17 cellular contexts compared by ENCODE assay signal in the genomic region with DNA sequence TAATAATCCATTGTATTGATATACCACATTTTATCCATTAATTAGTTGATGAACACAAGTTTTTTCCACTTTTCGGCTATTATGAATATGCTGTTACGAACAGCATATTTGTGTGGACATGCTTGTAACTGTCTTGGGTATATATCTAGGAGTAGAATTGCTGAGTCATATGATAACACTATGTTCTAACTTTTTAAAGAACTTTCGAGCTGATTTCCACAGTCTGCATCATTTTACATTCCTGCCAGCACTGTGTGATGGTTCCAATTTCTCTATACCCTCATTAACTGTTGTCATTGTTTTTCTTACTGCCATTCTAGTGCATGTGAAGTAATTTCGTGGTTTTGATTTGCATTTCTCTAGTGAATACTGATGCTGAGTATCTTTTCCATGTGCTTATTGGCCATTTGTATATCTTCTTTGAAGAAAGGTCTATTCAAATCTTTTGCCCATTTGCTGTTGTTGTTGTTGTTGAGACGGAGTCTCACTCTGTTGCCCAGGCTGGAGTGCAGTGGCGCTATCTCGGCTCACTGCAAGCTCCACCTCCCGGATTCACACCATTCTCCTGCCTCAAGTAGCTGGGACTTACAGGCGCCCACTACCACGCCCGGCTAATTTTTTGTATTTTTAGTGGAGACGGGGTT. TPM values are rescaled to one million over a fixed set of nuclear protein-coding genes. Genes with fewer than 3 reads are reported as not detected.
DNase-seq lines count a peak whose midpoint lies in the region; ATAC-seq, FAIRE-seq and TF ChIP-seq lines count a peak whose summit lies in the region.
"Had no signal": no experiment of that assay in that cellular context is flagged by ENCODE, and none has a peak within 500 bp of the region (broad histone marks: within the 10 kb centered on the region; RNA-seq: fewer than 3 reads in every experiment).

No MANE protein-coding gene starts in this region.

- no peak for TF ChIP-seq CTCF in CD4-positive, alpha-beta T cell (IDR thresholded peaks at IDR 0.05)
- TF ChIP-seq CTCF in HEK293 (tag by site-specific recombination; IDR thresholded peaks at IDR 0.05) (no peak), K562 (IDR thresholded peaks at IDR 0.05 in 2 of 3, conservative IDR thresholded peaks at IDR 0.05 in 1 of 3; ENCODE audit: insufficient read depth in 2 of 3, low read depth in 1 of 3, low read length in 3 of 3) (no peak), dorsolateral prefrontal cortex (IDR thresholded peaks at IDR 0.05 in 54 of 56, conservative IDR thresholded peaks at IDR 0.05 in 2 of 56; ENCODE audit: low read depth in 1 of 56, partially characterized antibody in 56 of 56) (no peak)

- H3K4me1 ChIP-seq in HEK293 (ENCODE audit: control insufficient read depth, insufficient read depth, low read length) (no peaks in the 10 kb centered on the region), K562 (replicated peaks in 1 of 2; ENCODE audit: control insufficient read depth in 2 of 2, insufficient read depth in 2 of 2, low read length in 2 of 2) (peaks cover 29 to 41% of the 10 kb centered on the region in 2 experiments)
- H3K4me1 ChIP-seq: neural progenitor cell, uterus had no signal

- no peak for ATAC-seq in CD4-positive, alpha-beta T cell (ENCODE audit: poor library complexity)
- peak; percentile 58 for ATAC-seq in K562

- CTCF ChIA-PET in CD4-positive, alpha-beta T cell (lab: Charles Lee): no interaction called here
- CTCF ChIA-PET in HEK293 (lab: Yijun Ruan, JAX) (interaction anchor here (1.5 kb wide), 1 partner anchor 141 kb away, joined by 7 read pairs; no protein-coding TSS in a partner anchor), K562 (lab: Yijun Ruan, JAX; ENCODE audit: low intra/inter-chr PET ratio) (interaction anchor here (3.7 kb wide), 1 partner anchor 142 kb away, joined by 73 read pairs; no protein-coding TSS in a partner anchor)
- CTCF ChIA-PET in activated CD4-positive, alpha-beta T cell treated with anti-CD3 and anti-CD28 coated beads, Interleukin-2, amount 10 ng/mL, durations not matched to agents 7 days and 5 days (lab: Charles Lee): no interaction called here

- peak; percentile 69 for TF ChIP-seq EP300 in K562 (IDR thresholded peaks at IDR 0.05; ENCODE audit: low read length)

- H3K4me3 ChIP-seq in HEK293 (ENCODE audit: low read depth, low read length): no peak overlapping the region
- H3K4me3 ChIP-seq in K562: no peak overlapping the region
- no peak overlapping the region for H3K4me3 ChIP-seq in dorsolateral prefrontal cortex
- H3K4me3 ChIP-seq: neural progenitor cell, sigmoid colon, uterus had no signal

- BruUV-seq in K562 (replicated peaks; lab: Mats Ljungman, UMichigan): no TSS peak

- no peak for DNase-seq in CD4-positive, alpha-beta T cell
- DNase-seq in K562 (ENCODE audit: extremely low read depth in 1 of 4, low spot score in 3 of 4): no peak
- DNase-seq in islet precursor cell: peak; percentile 1
- DNase-seq in AML-193 (lab: John Stamatoyannopoulos, UW): no peak
- no peak for DNase-seq in GM19239 (ENCODE audit: insufficient read length, low spot score)
- DNase-seq in activated CD4-positive, alpha-beta T cell treated with anti-CD3 and anti-CD28 coated beads, Interleukin-2, amount 10 ng/mL, durations not matched to agents 7 days and 5 days: no peak
- DNase-seq in dorsolateral prefrontal cortex: no peak
- DNase-seq: activated gamma-delta T cell; caudate nucleus; CD4-positive, CD25-positive, alpha-beta regulatory T cell; SIG-M5; sigmoid colon; stimulated activated naive CD4-positive, alpha-beta T cell treated with Interleukin-2 at 50 U/mL for 16 hours; T1000; uterus had no signal

- no peaks in the 10 kb centered on the region for H4K20me1 ChIP-seq in K562 (replicated peaks; ENCODE audit: control insufficient read depth, insufficient read depth, low read length)

- peak overlapping the region; percentile 19 for H3K27ac Mint-ChIP-seq in CD4-positive, alpha-beta T cell
- no peak overlapping the region for H3K27ac Mint-ChIP-seq in activated CD4-positive, alpha-beta T cell treated with anti-CD3 and anti-CD28 coated beads, Interleukin-2, amount 10 ng/mL, durations not matched to agents 7 days and 5 days
- H3K27ac Mint-ChIP-seq: neural progenitor cell had no signal

- TF ChIP-seq RAD21 in K562 (CRISPR knock-in tag; conservative IDR thresholded peaks at IDR 0.05 in 1 of 2, IDR thresholded peaks at IDR 0.05 in 1 of 2): no peak

- POLR2A ChIA-PET in CD4-positive, alpha-beta T cell (lab: Charles Lee): no interaction called here
- POLR2A ChIA-PET in HEK293 (lab: Yijun Ruan, JAX): no interaction called here
- POLR2A ChIA-PET in K562 (lab: Yijun Ruan, JAX): interaction anchor here (0.6 to 1.0 kb wide), 2 partner anchors 130 to 367 kb away, joined by 3 read pairs; no protein-coding TSS in a partner anchor
- POLR2A ChIA-PET in activated CD4-positive, alpha-beta T cell treated with anti-CD3 and anti-CD28 coated beads, Interleukin-2, amount 10 ng/mL, durations not matched to agents 7 days and 5 days (lab: Charles Lee): no interaction called here

- H3K4me2 ChIP-seq in K562 (ENCODE audit: insufficient read depth, low read length): peak overlapping the region; percentile 20
- H3K4me2 ChIP-seq: neural progenitor cell had no signal

- H3K79me2 ChIP-seq in K562 (ENCODE audit: control insufficient read depth, insufficient read depth, low read length): peaks cover 3% of the 10 kb centered on the region; the same call in 2 of the 3 replicates

- 50% methylated on average over 12 of the region's 12 CpGs for WGBS in K562 (ENCODE audit: insufficient coverage, low coverage, missing lambda C conversion rate)

- H3K27ac ChIP-seq in CD4-positive, alpha-beta T cell (ENCODE audit: low read depth, low read length): no peak overlapping the region
- H3K27ac ChIP-seq in HEK293 (ENCODE audit: extremely low read depth, low read depth, low read length): no peak overlapping the region
- peak overlapping the region; percentile 36; the same call in 2 of the 3 replicates for H3K27ac ChIP-seq in K562 (ENCODE audit: extremely low read depth, low read depth, low read length)
- H3K27ac ChIP-seq in dorsolateral prefrontal cortex: peak overlapping the region in 18 of 59 donors; percentile 0 to 66 (median 27)
- H3K27ac ChIP-seq: neural progenitor cell, sigmoid colon, uterus had no signal

- H3K4me1 Mint-ChIP-seq in CD4-positive, alpha-beta T cell (ENCODE audit: low read depth): peaks cover 24% of the 10 kb centered on the region
- peaks cover 15% of the 10 kb centered on the region for H3K4me1 Mint-ChIP-seq in activated CD4-positive, alpha-beta T cell treated with anti-CD3 and anti-CD28 coated beads, Interleukin-2, amount 10 ng/mL, durations not matched to agents 7 days and 5 days
- H3K4me1 Mint-ChIP-seq: neural progenitor cell had no signal

- intact Hi-C loops in CD4-positive, alpha-beta T cell (cut with DNase I, micrococcal nuclease): no loop called here
- intact Hi-C loops in K562 (cut with micrococcal nuclease) (loop anchor here (2.0 kb wide), 2 partner anchors 47 to 257 kb away; no protein-coding TSS in a partner anchor), dorsolateral prefrontal cortex (cut with DNase I) (loop anchor here in 1 of 2 donors (2.0 to 5.0 kb wide), 3 partner anchors 91 to 429 kb away; a partner anchor contains a TSS)

- H3K9me3 ChIP-seq in CD4-positive, alpha-beta T cell (ENCODE audit: control insufficient read depth, low read length): no peaks in the 10 kb centered on the region
- no peaks in the 10 kb centered on the region for H3K9me3 ChIP-seq in HEK293 (ENCODE audit: control insufficient read depth, insufficient read depth, low read depth, low read length)
- no peaks in the 10 kb centered on the region for H3K9me3 ChIP-seq in K562 (replicated peaks; ENCODE audit: control insufficient read depth, insufficient read depth, low read depth, low read length)
- H3K9me3 ChIP-seq: sigmoid colon, uterus had no signal

- FAIRE-seq in K562 (lab: Jason Lieb, UNC) (peak; percentile 42), GM19239 (lab: Jason Lieb, UNC) (no peak)

- no peak overlapping the region for H3K9ac ChIP-seq in K562 (ENCODE audit: insufficient read depth in 1 of 2, low read depth in 2 of 2, low read length in 2 of 2)
- H3K9ac ChIP-seq: neural progenitor cell had no signal

- TF ChIP-seq POLR2A in K562 (conservative IDR thresholded peaks at IDR 0.05): 0 out of 2 replicates have a peak, but pooled peaks have one; percentile 11

- H3K27me3 Mint-ChIP-seq in CD4-positive, alpha-beta T cell: no peaks in the 10 kb centered on the region
- no peaks in the 10 kb centered on the region for H3K27me3 Mint-ChIP-seq in activated CD4-positive, alpha-beta T cell treated with anti-CD3 and anti-CD28 coated beads, Interleukin-2, amount 10 ng/mL, durations not matched to agents 7 days and 5 days
- H3K27me3 Mint-ChIP-seq: CD4-positive, CD25-positive, alpha-beta regulatory T cell had no signal

- H3K4me3 Mint-ChIP-seq in CD4-positive, alpha-beta T cell: no peak overlapping the region
- no peak overlapping the region for H3K4me3 Mint-ChIP-seq in activated CD4-positive, alpha-beta T cell treated with anti-CD3 and anti-CD28 coated beads, Interleukin-2, amount 10 ng/mL, durations not matched to agents 7 days and 5 days
- H3K4me3 Mint-ChIP-seq: CD4-positive, CD25-positive, alpha-beta regulatory T cell; neural progenitor cell had no signal

- H3K36me3 ChIP-seq in HEK293 (ENCODE audit: control insufficient read depth in 2 of 2, insufficient read depth in 1 of 2, low read length in 2 of 2) (peaks cover 0 to 10% of the 10 kb centered on the region in 2 experiments; a peak in 1 of 3 replicates), K562 (ENCODE audit: control insufficient read depth, insufficient read depth, low read length) (peaks cover 10% of the 10 kb centered on the region; the same call in 1 of the 3 replicates)
- H3K36me3 ChIP-seq: neural progenitor cell, sigmoid colon, uterus had no signal

- H3K9me3 Mint-ChIP-seq in CD4-positive, alpha-beta T cell: no peaks in the 10 kb centered on the region
- no peaks in the 10 kb centered on the region for H3K9me3 Mint-ChIP-seq in activated CD4-positive, alpha-beta T cell treated with anti-CD3 and anti-CD28 coated beads, Interleukin-2, amount 10 ng/mL, durations not matched to agents 7 days and 5 days
- H3K9me3 Mint-ChIP-seq: CD4-positive, CD25-positive, alpha-beta regulatory T cell; neural progenitor cell had no signal

- in situ Hi-C loops in K562 (cut with MboI): loop anchor here (5.0 kb wide), 1 partner anchor 269 kb away; a partner anchor contains a TSS

- no peaks in the 10 kb centered on the region for H3K9me1 ChIP-seq in K562 (ENCODE audit: control insufficient read depth, insufficient read depth, low read length)

- no peak overlapping the region for H2AFZ ChIP-seq in K562 (ENCODE audit: low read depth, low read length)
- H2AFZ ChIP-seq: neural progenitor cell had no signal

- peaks cover 19% of the 10 kb centered on the region for H3K36me3 Mint-ChIP-seq in CD4-positive, alpha-beta T cell (ENCODE audit: low read depth)
- H3K36me3 Mint-ChIP-seq in activated CD4-positive, alpha-beta T cell treated with anti-CD3 and anti-CD28 coated beads, Interleukin-2, amount 10 ng/mL, durations not matched to agents 7 days and 5 days (ENCODE audit: low read depth): peaks cover 11% of the 10 kb centered on the region

- no peaks in the 10 kb centered on the region for H3K27me3 ChIP-seq in CD4-positive, alpha-beta T cell (ENCODE audit: control insufficient read depth, insufficient read depth, low read length)
- H3K27me3 ChIP-seq in K562 (ENCODE audit: control insufficient read depth in 2 of 2, insufficient read depth in 2 of 2, low read length in 2 of 2) (no peaks in the 10 kb centered on the region), dorsolateral prefrontal cortex (no peaks in the 10 kb centered on the region)
- H3K27me3 ChIP-seq: neural progenitor cell, sigmoid colon, uterus had no signal

RNA-seq across cellular contexts. Expression of a gene that starts 7.4 kb away (rescaled TPM):
- 10 to 100 TPM; 60.1 to 63.0 TPM for total RNA-seq in CD4-positive, alpha-beta T cell
- 20.0 and 55.8 TPM in 2 replicates for total RNA-seq in K562 (2011; cell fraction: chromatin; rRNA removed; ENCODE audit: low replicate concordance)
- 76.0 and 85.1 TPM in 2 replicates for total RNA-seq in K562 (2011; cell fraction: nucleolus; rRNA removed)
- 47.9 and 52.4 TPM in 2 replicates for total RNA-seq in K562 (2011; cell fraction: nucleoplasm; rRNA removed)
- total RNA-seq in K562 (2014; rRNA removed) (41.3 and 41.5 TPM in 2 replicates), K562 (2014; rRNA removed; fragmentation: Illumina TruSeq; extraction: Trizol) (8.8 and 10.6 TPM in 2 replicates), K562 (2015; rRNA removed; fragmentation: Illumina TruSeq; extraction: Trizol) (17.8 and 18.7 TPM in 2 replicates), K562 (2021) (26.3 and 27.7 TPM in 2 replicates), dorsolateral prefrontal cortex (10 to 100 TPM in 118 of 120 experiments, 1 to 10 TPM in 2; 9.8 to 28.2 (median 16.6) TPM)
- polyA plus RNA-seq in K562 (2011; rRNA removed) (13.9 and 25.0 TPM in 2 replicates), K562 (2014; fragmentation: Illumina TruSeq; extraction: Trizol) (15.1 and 20.9 TPM in 2 replicates), K562 (2014; fragmentation: Nextera tagmentation; extraction: Ambion mirVana) (1 to 10 TPM in 1 of 2 experiments, under 1 TPM in 1; 0.75 to 3.0 TPM), K562 (2014; rRNA removed) (31.1 and 31.9 TPM in 2 replicates)
- 36.6 and 88.7 TPM in 2 replicates for polyA plus RNA-seq in K562 (2011; cell fraction: cytosol; rRNA removed)
- polyA plus RNA-seq in K562 (2011; cell fraction: nucleus; rRNA removed): 50.0 and 76.3 TPM in 2 replicates
- 24.5 and 28.6 TPM in 2 replicates for polyA plus RNA-seq in K562 (2012)
- 6.2 and 7.5 TPM in 2 replicates for polyA minus RNA-seq in K562 (2011; rRNA and poly(A)+ RNA removed)
- polyA minus RNA-seq in K562 (2011; cell fraction: cytosol; rRNA and poly(A)+ RNA removed): 16.9 and 20.8 TPM in 2 replicates
- 22.8 and 26.4 TPM in 2 replicates for polyA minus RNA-seq in K562 (2011; cell fraction: nucleus; rRNA and poly(A)+ RNA removed)
- 10 to 100 TPM; 23.1 to 23.7 TPM for total RNA-seq in activated CD4-positive, alpha-beta T cell treated with anti-CD3 and anti-CD28 coated beads, Interleukin-2, amount 10 ng/mL, durations not matched to agents 7 days and 5 days

RNA-seq across cellular contexts. Expression of a gene that starts 21.0 kb away (rescaled TPM):
- total RNA-seq in CD4-positive, alpha-beta T cell: 1 to 10 TPM; 1.6 to 2.5 TPM
- 6.4 and 27.6 TPM in 2 replicates for total RNA-seq in K562 (2011; cell fraction: chromatin; rRNA removed; ENCODE audit: low replicate concordance)
- total RNA-seq in K562 (2011; cell fraction: nucleolus; rRNA removed): 47.9 and 52.9 TPM in 2 replicates
- total RNA-seq in K562 (2011; cell fraction: nucleoplasm; rRNA removed): 13.7 and 16.8 TPM in 2 replicates
- 41.3 and 53.0 TPM in 2 replicates for total RNA-seq in K562 (2014; rRNA removed)
- 1.1 and 1.5 TPM in 2 replicates for total RNA-seq in K562 (2014; rRNA removed; fragmentation: Illumina TruSeq; extraction: Trizol)
- 19.4 and 23.0 TPM in 2 replicates for total RNA-seq in K562 (2015; rRNA removed; fragmentation: Illumina TruSeq; extraction: Trizol)
- total RNA-seq in K562 (2021): 59.5 and 60.1 TPM in 2 replicates
- polyA plus RNA-seq in K562 (2011; rRNA removed): 6.7 and 11.3 TPM in 2 replicates
- polyA plus RNA-seq in K562 (2011; cell fraction: cytosol; rRNA removed): 17.4 and 75.5 TPM in 2 replicates
- 36.1 and 82.9 TPM in 2 replicates for polyA plus RNA-seq in K562 (2011; cell fraction: nucleus; rRNA removed)
- 18.4 and 21.2 TPM in 2 replicates for polyA plus RNA-seq in K562 (2012)
- polyA plus RNA-seq in K562 (2014; fragmentation: Illumina TruSeq; extraction: Trizol): 1.1 and 9.0 TPM in 2 replicates
- polyA plus RNA-seq in K562 (2014; fragmentation: Nextera tagmentation; extraction: Ambion mirVana): under 1 TPM; 0.10 to 0.14 TPM
- polyA plus RNA-seq in K562 (2014; rRNA removed): 31.5 and 32.3 TPM in 2 replicates
- 1.4 and 3.4 TPM in 2 replicates for polyA minus RNA-seq in K562 (2011; rRNA and poly(A)+ RNA removed)
- polyA minus RNA-seq in K562 (2011; cell fraction: cytosol; rRNA and poly(A)+ RNA removed): 23.3 and 29.6 TPM in 2 replicates
- polyA minus RNA-seq in K562 (2011; cell fraction: nucleus; rRNA and poly(A)+ RNA removed): 12.9 and 13.5 TPM in 2 replicates
- 10 to 100 TPM; 14.1 to 16.6 TPM for total RNA-seq in activated CD4-positive, alpha-beta T cell treated with anti-CD3 and anti-CD28 coated beads, Interleukin-2, amount 10 ng/mL, durations not matched to agents 7 days and 5 days
- 10 to 100 TPM; 16.7 to 51.3 (median 30.2) TPM for total RNA-seq in dorsolateral prefrontal cortex

Comparison
In these comparisons a context has a peak if more than half of its experiments do, and no peak if none do; other contexts are left out.
1. CTCF ChIA-PET loops: an anchor here in HEK293 (1.5 kb wide) and K562 (3.7 kb wide); none called in CD4-positive, alpha-beta T cell and activated CD4-positive, alpha-beta T cell treated with anti-CD3 and anti-CD28 coated beads, Interleukin-2, amount 10 ng/mL, durations not matched to agents 7 days and 5 days.